ENCODE assay signal across 1 cellular context in genomic region chr5:102778478-102778877, GRCh38.
A peak's percentile ranks its signal among the peaks of the same experiment; 100 is the strongest.
TF ChIP-seq lines count a peak whose summit lies in the region.

No MANE protein-coding gene starts in this region.

TF ChIP-seq in SK-N-SH, 30 proteins besides CTCF, POLR2A, EP300 and RAD21 (continued from another document):
- TF ChIP-seq, protein P1, sequence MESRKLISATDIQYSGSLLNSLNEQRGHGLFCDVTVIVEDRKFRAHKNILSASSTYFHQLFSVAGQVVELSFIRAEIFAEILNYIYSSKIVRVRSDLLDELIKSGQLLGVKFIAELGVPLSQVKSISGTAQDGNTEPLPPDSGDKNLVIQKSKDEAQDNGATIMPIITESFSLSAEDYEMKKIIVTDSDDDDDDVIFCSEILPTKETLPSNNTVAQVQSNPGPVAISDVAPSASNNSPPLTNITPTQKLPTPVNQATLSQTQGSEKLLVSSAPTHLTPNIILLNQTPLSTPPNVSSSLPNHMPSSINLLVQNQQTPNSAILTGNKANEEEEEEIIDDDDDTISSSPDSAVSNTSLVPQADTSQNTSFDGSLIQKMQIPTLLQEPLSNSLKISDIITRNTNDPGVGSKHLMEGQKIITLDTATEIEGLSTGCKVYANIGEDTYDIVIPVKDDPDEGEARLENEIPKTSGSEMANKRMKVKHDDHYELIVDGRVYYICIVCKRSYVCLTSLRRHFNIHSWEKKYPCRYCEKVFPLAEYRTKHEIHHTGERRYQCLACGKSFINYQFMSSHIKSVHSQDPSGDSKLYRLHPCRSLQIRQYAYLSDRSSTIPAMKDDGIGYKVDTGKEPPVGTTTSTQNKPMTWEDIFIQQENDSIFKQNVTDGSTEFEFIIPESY (IDR thresholded peaks at IDR 0.05; ENCODE audit: borderline replicate concordance, low read depth): no peak
- TF ChIP-seq, protein P2, sequence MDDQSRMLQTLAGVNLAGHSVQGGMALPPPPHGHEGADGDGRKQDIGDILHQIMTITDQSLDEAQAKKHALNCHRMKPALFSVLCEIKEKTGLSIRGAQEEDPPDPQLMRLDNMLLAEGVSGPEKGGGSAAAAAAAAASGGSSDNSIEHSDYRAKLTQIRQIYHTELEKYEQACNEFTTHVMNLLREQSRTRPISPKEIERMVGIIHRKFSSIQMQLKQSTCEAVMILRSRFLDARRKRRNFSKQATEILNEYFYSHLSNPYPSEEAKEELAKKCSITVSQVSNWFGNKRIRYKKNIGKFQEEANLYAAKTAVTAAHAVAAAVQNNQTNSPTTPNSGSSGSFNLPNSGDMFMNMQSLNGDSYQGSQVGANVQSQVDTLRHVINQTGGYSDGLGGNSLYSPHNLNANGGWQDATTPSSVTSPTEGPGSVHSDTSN (IDR thresholded peaks at IDR 0.05): peak; percentile 79
- TF ChIP-seq FOXJ3 (CRISPR knock-in tag; IDR thresholded peaks at IDR 0.05): no peak
- TF ChIP-seq, protein P3, sequence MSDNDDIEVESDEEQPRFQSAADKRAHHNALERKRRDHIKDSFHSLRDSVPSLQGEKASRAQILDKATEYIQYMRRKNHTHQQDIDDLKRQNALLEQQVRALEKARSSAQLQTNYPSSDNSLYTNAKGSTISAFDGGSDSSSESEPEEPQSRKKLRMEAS (IDR thresholded peaks at IDR 0.05; ENCODE audit: low read depth): no peak
- no peak for TF ChIP-seq SIN3A (IDR thresholded peaks at IDR 0.05; ENCODE audit: borderline replicate concordance, low read depth, low read length)
- TF ChIP-seq FOSL2 (IDR thresholded peaks at IDR 0.05; ENCODE audit: borderline replicate concordance, low read depth): peak; percentile 77
- no peak for TF ChIP-seq CHD2 (IDR thresholded peaks at IDR 0.05; ENCODE audit: low read length, partially characterized antibody)
- no peak for TF ChIP-seq EZH2phosphoT487 (IDR thresholded peaks at IDR 0.05; ENCODE audit: borderline replicate concordance, low read depth)
TF ChIP-seq in SK-N-SH: peak in this region for 10.
